22 cellular contexts compared by ENCODE assay signal in genomic region chr5:108925073-108925472, GRCh38.
"Had no signal": no experiment of that assay in that cellular context is flagged by ENCODE, and none has a peak within 500 bp of the region (broad histone marks: within the 10 kb centered on the region; RNA-seq: fewer than 3 reads in every experiment).

No MANE protein-coding gene starts in this region.

- H3K27ac ChIP-seq: ascending aorta, colonic mucosa, epithelial cell of prostate, psoas muscle, skin epidermis, tibial nerve had no signal

- FAIRE-seq: islet of Langerhans, urothelium cell line had no signal

- DNase-seq: activated B cell treated with CpG ODN at 0.5 μM for 24 hours; activated CD4-positive, alpha-beta T cell treated with anti-CD3 and anti-CD28 coated beads for 48 hours; activated CD8-positive, alpha-beta T cell treated with anti-CD3 and anti-CD28 coated beads for 36 hours; activated naive CD4-positive, alpha-beta T cell treated with anti-CD3 and anti-CD28 coated beads for 36 hours; activated T-cell treated with anti-CD3 and anti-CD28 coated beads, Interleukin-2, amount 50 U/mL, for 24 hours; colonic mucosa; endodermal cell; foreskin fibroblast; glutamatergic neuron; hippocampal formation; left cardiac atrium; mesenchymal stem cell; mucosa of descending colon; naive B cell; psoas muscle; right cardiac atrium had no signal

- H3K27me3 ChIP-seq: ascending aorta, colonic mucosa, tibial nerve had no signal

- H3K36me3 ChIP-seq: ascending aorta, colonic mucosa, tibial nerve had no signal

- H3K9me3 ChIP-seq: ascending aorta, colonic mucosa, mucosa of descending colon, psoas muscle, tibial nerve had no signal

- ATAC-seq: activated CD8-positive, alpha-beta T cell treated with anti-CD3 and anti-CD28 coated beads for 36 hours; left cardiac atrium; mucosa of descending colon; psoas muscle; right cardiac atrium had no signal

- H3K4me1 ChIP-seq: ascending aorta, colonic mucosa, psoas muscle, tibial nerve had no signal

- H3K4me3 ChIP-seq: ascending aorta, colonic mucosa, mucosa of descending colon, psoas muscle, skin epidermis, tibial nerve had no signal
